13 cellular contexts compared by ENCODE assay signal in genomic region chr16:83995756-83996155, GRCh38. TPM values are rescaled to one million over a fixed set of nuclear protein-coding genes. Genes with fewer than 3 reads are reported as not detected.
DNase-seq lines count a peak whose midpoint lies in the region; ATAC-seq and TF ChIP-seq lines count a peak whose summit lies in the region.
"Had no signal": no experiment of that assay in that cellular context is flagged by ENCODE, and none has a peak within 500 bp of the region (broad histone marks: within the 10 kb centered on the region; RNA-seq: fewer than 3 reads in every experiment).

No MANE protein-coding gene starts in this region.

- no peaks in the 10 kb centered on the region for H4K20me1 ChIP-seq in H9 (ENCODE audit: control insufficient read depth, insufficient read depth, insufficient read length)

- H3K4ac ChIP-seq in H9 (ENCODE audit: low read depth, low read length) = no peak overlapping the region

- WGBS in H9 (ENCODE audit: extremely low coverage, insufficient read length, low lambda C conversion rate) = no CpG with 5 or more reads among the region's 21 CpGs

- no peaks in the 10 kb centered on the region for H3K23me2 ChIP-seq in H9 (ENCODE audit: insufficient read length, low read depth, low read length, poor library complexity, severe bottlenecking)

- H3K4me1 Mint-ChIP-seq in H9 (peaks cover 11 to 38% of the 10 kb centered on the region in 2 experiments), progenitor cell of endocrine pancreas (ENCODE audit: low read depth) (no peaks in the 10 kb centered on the region), natural killer cell (no peaks in the 10 kb centered on the region)
- no peaks in the 10 kb centered on the region for H3K4me1 Mint-ChIP-seq in activated naive CD8-positive, alpha-beta T cell treated with anti-CD3 and anti-CD28 coated beads, Interleukin-2, amount 50 U/mL, for 24 hours
- H3K4me1 Mint-ChIP-seq: stimulated activated effector memory CD8-positive, alpha-beta T cell treated with anti-CD3 and anti-CD28 coated beads, Interleukin-12 subunit alpha, Interleukin-12 subunit beta, amount 100 ng/mL, for 72 hours had no signal

- H3K27me3 ChIP-seq in H9 (ENCODE audit: insufficient read depth, low read length) = no peaks in the 10 kb centered on the region

- H2AK5ac ChIP-seq in H9 (ENCODE audit: insufficient read length, low read length) = no peak overlapping the region

- H3K9ac ChIP-seq in H9 (ENCODE audit: extremely low read depth, insufficient read length, low read length) = no peak overlapping the region

- intact Hi-C loops in head of caudate nucleus (cut with DNase I) = no loop called here
- intact Hi-C loops in natural killer cell (cut with micrococcal nuclease) = no loop called here

- TF ChIP-seq CTCF in H9 (conservative IDR thresholded peaks at IDR 0.05) (no peak), progenitor cell of endocrine pancreas (IDR thresholded peaks at IDR 0.05; ENCODE audit: unreplicated experiment) (no peak), natural killer cell (IDR thresholded peaks at IDR 0.05) (no peak)

- no peak overlapping the region for H2BK20ac ChIP-seq in H9 (ENCODE audit: low read depth, low read length, poor library complexity, severe bottlenecking)

- peak overlapping the region in 2 of 3 experiments; percentile 68 to 91; a peak in 3 of 7 replicates for H3K27ac Mint-ChIP-seq in H9
- H3K27ac Mint-ChIP-seq in progenitor cell of endocrine pancreas = peak overlapping the region; percentile 62
- H3K27ac Mint-ChIP-seq in activated naive CD8-positive, alpha-beta T cell treated with anti-CD3 and anti-CD28 coated beads, Interleukin-2, amount 50 U/mL, for 24 hours = no peak overlapping the region
- no peak overlapping the region for H3K27ac Mint-ChIP-seq in natural killer cell
- H3K27ac Mint-ChIP-seq: activated T-helper 1 cell treated with anti-CD3 and anti-CD28 coated beads, Interleukin-12 subunit alpha, Interleukin-12 subunit beta, Interleukin-2, Interleukin-4 antibody, amounts not matched to agents 30 ng/mL and 10 ng/mL and 1 ng/mL, durations not matched to agents 14 hours and 24 hours and 36 hours; stimulated activated effector memory CD8-positive, alpha-beta T cell treated with anti-CD3 and anti-CD28 coated beads, Interleukin-12 subunit alpha, Interleukin-12 subunit beta, amount 100 ng/mL, for 72 hours had no signal

- H3T11ph ChIP-seq in H9 (ENCODE audit: low read length) = no peak overlapping the region

- no peak for ATAC-seq in activated naive CD8-positive, alpha-beta T cell treated with anti-CD3 and anti-CD28 coated beads, Interleukin-2, amount 50 U/mL, for 24 hours
- ATAC-seq in natural killer cell = no peak
- ATAC-seq: stimulated activated effector memory CD8-positive, alpha-beta T cell treated with anti-CD3 and anti-CD28 coated beads, Interleukin-12 subunit alpha, Interleukin-12 subunit beta, amount 100 ng/mL, for 72 hours had no signal

- no peak overlapping the region for H4K5ac ChIP-seq in H9 (ENCODE audit: insufficient read length, low read depth, low read length)

- H3K9me3 Mint-ChIP-seq in H9 (no peaks in the 10 kb centered on the region), progenitor cell of endocrine pancreas (ENCODE audit: low read depth) (no peaks in the 10 kb centered on the region), natural killer cell (no peaks in the 10 kb centered on the region)
- H3K9me3 Mint-ChIP-seq in activated naive CD8-positive, alpha-beta T cell treated with anti-CD3 and anti-CD28 coated beads, Interleukin-2, amount 50 U/mL, for 24 hours = no peaks in the 10 kb centered on the region
- H3K9me3 Mint-ChIP-seq: stimulated activated effector memory CD8-positive, alpha-beta T cell treated with anti-CD3 and anti-CD28 coated beads, Interleukin-12 subunit alpha, Interleukin-12 subunit beta, amount 100 ng/mL, for 72 hours had no signal

- no peaks in the 10 kb centered on the region for H3K79me2 ChIP-seq in H9 (ENCODE audit: insufficient read depth, low read length)

- H2AFZ ChIP-seq in H9 (ENCODE audit: low read length) = no peak overlapping the region

- H3K79me1 ChIP-seq in H9 (ENCODE audit: insufficient read depth, low read depth, low read length, poor library complexity, severe bottlenecking) = no peaks in the 10 kb centered on the region

- no peak overlapping the region for H3K56ac ChIP-seq in H9 (ENCODE audit: insufficient read length, low read depth, low read length)

- H2BK15ac ChIP-seq in H9 (ENCODE audit: low read depth, low read length) = no peak overlapping the region

- peak overlapping the region; percentile 11 for H3K18ac ChIP-seq in H9 (ENCODE audit: insufficient read length, low read depth, low read length)

- H2BK5ac ChIP-seq in H9 (ENCODE audit: insufficient read length, low read length) = no peak overlapping the region

- no peak overlapping the region for H4K8ac ChIP-seq in H9 (replicated peaks; ENCODE audit: insufficient read length, low read depth, low read length)

- peak overlapping the region in 1 of 2 experiments; percentile 61; a peak in 1 of 5 replicates for H3K4me3 Mint-ChIP-seq in H9
- H3K4me3 Mint-ChIP-seq in progenitor cell of endocrine pancreas (ENCODE audit: low read depth) = no peak overlapping the region
- H3K4me3 Mint-ChIP-seq in activated naive CD8-positive, alpha-beta T cell treated with anti-CD3 and anti-CD28 coated beads, Interleukin-2, amount 50 U/mL, for 24 hours = no peak overlapping the region
- no peak overlapping the region for H3K4me3 Mint-ChIP-seq in natural killer cell
- H3K4me3 Mint-ChIP-seq: activated T-helper 1 cell treated with anti-CD3 and anti-CD28 coated beads, Interleukin-12 subunit alpha, Interleukin-12 subunit beta, Interleukin-2, Interleukin-4 antibody, amounts not matched to agents 30 ng/mL and 10 ng/mL and 1 ng/mL, durations not matched to agents 14 hours and 24 hours and 36 hours; stimulated activated effector memory CD8-positive, alpha-beta T cell treated with anti-CD3 and anti-CD28 coated beads, Interleukin-12 subunit alpha, Interleukin-12 subunit beta, amount 100 ng/mL, for 72 hours had no signal

- H2BK12ac ChIP-seq in H9 (ENCODE audit: insufficient read length, low read depth, low read length) = no peak overlapping the region

- no peak overlapping the region for H3K23ac ChIP-seq in H9 (ENCODE audit: insufficient read length, low read depth, low read length)

- DNase-seq in H9 (peak; percentile 74), NCI-H510A treated with DMSO at 0.1 percent for 48 hours (lab: John Stamatoyannopoulos, UW) (peak; percentile 22), head of caudate nucleus (peak; percentile 61 to 95 (median 83)), progenitor cell of endocrine pancreas (ENCODE audit: low spot score, unreplicated experiment) (no peak), natural killer cell (no peak), germinal center (ENCODE audit: low spot score) (no peak)
- no peak for DNase-seq in activated CD8-positive, alpha-beta memory T cell treated with anti-CD3 and anti-CD28 coated beads, Interleukin-2, amount 50 U/mL, for 48 hours
- DNase-seq in activated naive CD8-positive, alpha-beta T cell treated with anti-CD3 and anti-CD28 coated beads, Interleukin-2, amount 50 U/mL, for 24 hours = no peak

- no peaks in the 10 kb centered on the region for H3K9me3 ChIP-seq in H9 (ENCODE audit: control insufficient read depth, low read depth, low read length)

- peaks cover 0 to 15% (median 2%) of the 10 kb centered on the region in 3 experiments; a peak in 5 of 7 replicates for H3K36me3 Mint-ChIP-seq in H9 (ENCODE audit: insufficient read depth in 1 of 3, low read depth in 3 of 3)
- H3K36me3 Mint-ChIP-seq in progenitor cell of endocrine pancreas (ENCODE audit: insufficient read depth) = no peaks in the 10 kb centered on the region
- no peaks in the 10 kb centered on the region for H3K36me3 Mint-ChIP-seq in activated naive CD8-positive, alpha-beta T cell treated with anti-CD3 and anti-CD28 coated beads, Interleukin-2, amount 50 U/mL, for 24 hours (ENCODE audit: low read depth)
- H3K36me3 Mint-ChIP-seq in natural killer cell = no peaks in the 10 kb centered on the region
- H3K36me3 Mint-ChIP-seq: stimulated activated effector memory CD8-positive, alpha-beta T cell treated with anti-CD3 and anti-CD28 coated beads, Interleukin-12 subunit alpha, Interleukin-12 subunit beta, amount 100 ng/mL, for 72 hours had no signal

- H3K27ac ChIP-seq in H9 (ENCODE audit: insufficient read length, low read depth, low read length) = no peak overlapping the region

- no peak overlapping the region for H4K91ac ChIP-seq in H9 (ENCODE audit: insufficient read length, low read depth, low read length)

- H3K27me3 Mint-ChIP-seq in H9 (ENCODE audit: low read depth) = no peaks in the 10 kb centered on the region; the same call in none of the 2 replicates
- no peaks in the 10 kb centered on the region for H3K27me3 Mint-ChIP-seq in progenitor cell of endocrine pancreas
- H3K27me3 Mint-ChIP-seq in activated naive CD8-positive, alpha-beta T cell treated with anti-CD3 and anti-CD28 coated beads, Interleukin-2, amount 50 U/mL, for 24 hours = peaks cover 31% of the 10 kb centered on the region
- H3K27me3 Mint-ChIP-seq in natural killer cell (ENCODE audit: low read depth in 2 of 2) = peaks cover 7 to 8% of the 10 kb centered on the region in 2 donors

- 0 out of 2 replicates have a peak overlapping the region, but pooled peaks have one; percentile 13 for H3K14ac ChIP-seq in H9 (ENCODE audit: insufficient read depth, low read length)

- no peak overlapping the region for H3K4me2 ChIP-seq in H9 (ENCODE audit: insufficient read depth, insufficient read length, low read length)

- H3K4me1 ChIP-seq in H9 (ENCODE audit: insufficient read depth, low read length) = no peaks in the 10 kb centered on the region

- H2BK120ac ChIP-seq in H9 (ENCODE audit: low read depth, low read length, poor library complexity, severe bottlenecking) = no peak overlapping the region

RNA-seq across cellular contexts. Expression of gene NECAB2, which starts 27.7 kb away (rescaled TPM):
- 11.7 and 12.6 TPM in 2 replicates for total RNA-seq in H9 (2021)
- 4.4 and 4.6 TPM in 2 replicates for total RNA-seq in progenitor cell of endocrine pancreas
- under 1 TPM in 1 of 3 donors, not detected in 2; 0.75 TPM for total RNA-seq in natural killer cell
- total RNA-seq: activated T-helper 1 cell treated with anti-CD3 and anti-CD28 coated beads, Interleukin-12 subunit alpha, Interleukin-12 subunit beta, Interleukin-2, Interleukin-4 antibody, amounts not matched to agents 30 ng/mL and 10 ng/mL and 1 ng/mL, durations not matched to agents 14 hours and 24 hours and 36 hours; HT1080; SK-MEL-5 had no signal

RNA-seq across cellular contexts. Expression of gene OSGIN1, which starts 42.7 kb away (rescaled TPM):
- 0.48 and 0.63 TPM in 2 replicates for total RNA-seq in H9 (2021)
- total RNA-seq in progenitor cell of endocrine pancreas = 2.3 and 2.7 TPM in 2 replicates
- total RNA-seq in natural killer cell = 1 to 10 TPM; 3.9 to 4.1 (median 4.0) TPM

RNA-seq across cellular contexts. Expression of gene SLC38A8, which starts 46.8 kb away (rescaled TPM):
- 0.35 TPM in 1 of 2 replicates, not detected in the other for total RNA-seq in H9 (2021)
- 0.24 and 0.80 TPM in 2 replicates for total RNA-seq in progenitor cell of endocrine pancreas
- total RNA-seq in natural killer cell = not detected
- total RNA-seq: activated T-helper 1 cell treated with anti-CD3 and anti-CD28 coated beads, Interleukin-12 subunit alpha, Interleukin-12 subunit beta, Interleukin-2, Interleukin-4 antibody, amounts not matched to agents 30 ng/mL and 10 ng/mL and 1 ng/mL, durations not matched to agents 14 hours and 24 hours and 36 hours; HT1080; pulmonary artery endothelial cell had no signal

Comparison
In these comparisons a context has a peak if more than half of its experiments do, and no peak if none do; other contexts are left out.
1. DNase-seq: peak in H9 (single experiment), NCI-H510A treated with DMSO at 0.1 percent for 48 hours (single experiment) and head of caudate nucleus (42 of 42); none in progenitor cell of endocrine pancreas (single experiment), activated CD8-positive, alpha-beta memory T cell treated with anti-CD3 and anti-CD28 coated beads, Interleukin-2, amount 50 U/mL, for 48 hours (single experiment), activated naive CD8-positive, alpha-beta T cell treated with anti-CD3 and anti-CD28 coated beads, Interleukin-2, amount 50 U/mL, for 24 hours (single experiment), natural killer cell (single experiment) and germinal center (single experiment).
2. H3K27ac Mint-ChIP-seq: peak in H9 (2 of 3) and progenitor cell of endocrine pancreas (single experiment); none in activated naive CD8-positive, alpha-beta T cell treated with anti-CD3 and anti-CD28 coated beads, Interleukin-2, amount 50 U/mL, for 24 hours (single experiment) and natural killer cell (0 of 2).